8 cellular contexts compared by ENCODE assay signal in the genomic region with DNA sequence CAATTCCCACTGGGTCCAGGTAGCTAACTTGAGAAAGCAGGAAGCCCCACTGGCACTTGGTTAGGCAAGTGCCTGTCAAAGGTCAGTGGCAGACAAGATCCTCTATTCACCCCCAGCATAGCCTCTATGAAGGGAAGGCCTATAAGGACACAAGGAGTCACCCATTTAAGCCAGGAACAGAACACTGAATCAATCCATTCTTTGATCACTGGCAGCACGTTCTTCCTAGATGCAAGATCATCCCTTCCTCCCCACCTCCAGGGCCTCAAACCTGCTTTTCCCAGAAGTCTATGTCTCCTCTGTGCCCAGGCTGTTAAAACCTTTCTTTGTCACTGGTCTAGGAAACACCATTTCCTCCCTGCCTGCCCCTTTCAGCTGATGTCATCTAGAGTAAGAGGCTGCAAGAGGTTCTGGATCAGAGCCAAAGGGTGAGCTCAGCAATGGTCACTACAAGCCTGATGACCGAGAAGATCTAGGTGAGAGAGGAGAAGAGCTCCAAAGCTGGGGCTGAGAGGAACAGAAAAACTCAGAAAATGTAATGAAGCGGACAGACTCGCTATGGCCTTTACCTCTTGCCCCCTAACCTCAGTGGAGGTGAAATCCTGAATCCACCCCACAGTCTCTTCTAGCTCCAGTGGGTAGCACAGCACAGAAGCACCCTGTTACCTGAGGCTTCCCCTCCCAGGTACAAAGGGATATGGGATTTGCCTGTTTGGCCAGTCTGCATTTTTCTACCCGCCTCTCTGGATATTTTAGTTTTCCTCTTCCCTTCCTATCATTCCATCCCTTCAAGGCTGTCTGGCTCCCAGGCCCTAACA. TPM values are rescaled to one million over a fixed set of nuclear protein-coding genes. Genes with fewer than 3 reads are reported as not detected.
DNase-seq lines count a peak whose midpoint lies in the region; ATAC-seq, FAIRE-seq and TF ChIP-seq lines count a peak whose summit lies in the region.

No MANE protein-coding gene starts in this region.

- H3K27ac ChIP-seq in A549 (peak overlapping the region; percentile 98 to 100), skeletal muscle tissue (ENCODE audit: low read depth, low read length) (peak overlapping the region; percentile 46)

- peaks cover 26% of the 10 kb centered on the region for H3K4me1 ChIP-seq in A549
- peaks cover 27 to 39% (median 37%) of the 10 kb centered on the region in 3 donors for H3K4me1 ChIP-seq in skeletal muscle tissue (ENCODE audit: control insufficient read depth in 3 of 3, insufficient read depth in 3 of 3, low read length in 3 of 3)

- no peaks in the 10 kb centered on the region for H3K9me3 ChIP-seq in A549
- H3K9me3 ChIP-seq in skeletal muscle tissue (ENCODE audit: control insufficient read depth in 3 of 3, low read length in 3 of 3) = no peaks in the 10 kb centered on the region

- H3K4me3 ChIP-seq in A549 = peak overlapping the region; percentile 96; the same call in 2 of the 3 replicates
- peak overlapping the region; percentile 30 for H3K4me3 ChIP-seq in astrocyte of the spinal cord (ENCODE audit: low read depth, low read length)
- H3K4me3 ChIP-seq in skeletal muscle tissue (ENCODE audit: low read length in 3 of 3) = peak overlapping the region; percentile 1 to 42 (median 34)

- 80% methylated on average over 5 of the region's 5 CpGs for WGBS in A549 (ENCODE audit: missing lambda C conversion rate)

- peaks cover 32 to 40% (median 34%) of the 10 kb centered on the region in 3 donors for H3K36me3 ChIP-seq in skeletal muscle tissue (ENCODE audit: control insufficient read depth in 3 of 3, insufficient read depth in 3 of 3, low read length in 3 of 3)

- H3K9ac ChIP-seq in skeletal muscle tissue (ENCODE audit: low read depth in 1 of 3, low read length in 3 of 3) = peak overlapping the region; percentile 42 to 62 (median 58)

- TF ChIP-seq EP300 in A549 (IDR thresholded peaks at IDR 0.05) = no peak

- DNase-seq in A549 (ENCODE audit: low read depth in 1 of 2, low spot score in 1 of 2) = peak; percentile 30 to 70
- DNase-seq in GM04503 (ENCODE audit: low read depth) = peak; percentile 86
- DNase-seq in NCI-H748 (lab: John Stamatoyannopoulos, UW; ENCODE audit: unreplicated experiment) = peak; percentile 77
- peak; percentile 96 for DNase-seq in astrocyte of the spinal cord (ENCODE audit: low read depth, low spot score)
- DNase-seq in iris pigment epithelial cell (ENCODE audit: low read depth) = peak; percentile 98
- no peak for DNase-seq in superior temporal gyrus (ENCODE audit: extremely low spot score)

- in situ Hi-C loops in astrocyte of the spinal cord (cut with HindIII; ENCODE audit: low sequenced_read_pairs) = no loop called here

- no peak for TF ChIP-seq POLR2A in A549 (IDR thresholded peaks at IDR 0.05; ENCODE audit: low read length)

- no peak for ATAC-seq in A549
- no peak for ATAC-seq in GM18873 (IDR thresholded peaks at IDR 0.05; ENCODE audit: low FRiP score, unreplicated experiment)

- TF ChIP-seq RAD21 in A549 (conservative IDR thresholded peaks at IDR 0.05 in 1 of 2, IDR thresholded peaks at IDR 0.05 in 1 of 2) = no peak

- no peak for FAIRE-seq in A549 (lab: Jason Lieb, UNC)

- POLR2A ChIA-PET in A549 (lab: Yijun Ruan, JAX) = no interaction called here

- H3K27me3 ChIP-seq in skeletal muscle tissue (ENCODE audit: control insufficient read depth in 3 of 3, insufficient read depth in 3 of 3, low read length in 3 of 3) = no peaks in the 10 kb centered on the region

- CTCF ChIA-PET in A549 (lab: Yijun Ruan, JAX) = interaction anchor here (3.5 kb wide), 1 partner anchor 19 kb away, joined by 21 read pairs; no protein-coding TSS in a partner anchor

- no peak for TF ChIP-seq CTCF in A549 (IDR thresholded peaks at IDR 0.05)
- no peak for TF ChIP-seq CTCF in astrocyte of the spinal cord (IDR thresholded peaks at IDR 0.05; ENCODE audit: low read depth, low read length)

- H3K4me2 ChIP-seq in A549 = peak overlapping the region; percentile 71

TF ChIP-seq in A549, 52 proteins besides CTCF, POLR2A, EP300 and RAD21:
- 0 out of 5 replicates have a peak, but pooled peaks of 1 of the 2 experiments have one; percentile 20 for TF ChIP-seq JUN (IDR thresholded peaks at IDR 0.05)
- TF ChIP-seq RARB (CRISPR knock-in tag; IDR thresholded peaks at IDR 0.05) = no peak
TF ChIP-seq in A549: peak in this region for 1.

RNA-seq across cellular contexts. Expression of gene GTPBP2, which starts 1.8 kb away (rescaled TPM):
- polyA plus RNA-seq in A549 (2011; rRNA removed) = 59.6 and 71.1 TPM in 2 replicates
- 30.1 and 35.5 TPM in 2 replicates for polyA plus RNA-seq in A549 (2012; cell fraction: cytosol; rRNA removed)
- 112 and 131 TPM in 2 replicates for polyA plus RNA-seq in A549 (2012; cell fraction: nucleus; rRNA removed)
- polyA plus RNA-seq in A549 (2017; fragmentation: RNase III; extraction: RNeasy Plus Mini Kit Qiagen cat#74134 plus additional on column Dnase treatment) = 27.0 to 29.3 TPM (median 28.9 TPM) in 3 replicates
- 62.5 and 72.5 TPM in 2 replicates for polyA minus RNA-seq in A549 (2011; rRNA and poly(A)+ RNA removed)
- total RNA-seq in skeletal muscle tissue = 30.8 TPM

RNA-seq across cellular contexts. Expression of gene MAD2L1BP, which starts 8.4 kb away (rescaled TPM):
- polyA plus RNA-seq in A549 (2011; rRNA removed) (26.7 and 32.0 TPM in 2 replicates), A549 (2017; fragmentation: RNase III; extraction: RNeasy Plus Mini Kit Qiagen cat#74134 plus additional on column Dnase treatment) (22.0 to 22.6 TPM (median 22.4 TPM) in 3 replicates)
- polyA plus RNA-seq in A549 (2012; cell fraction: cytosol; rRNA removed) = 28.9 and 33.6 TPM in 2 replicates
- polyA plus RNA-seq in A549 (2012; cell fraction: nucleus; rRNA removed) = 34.1 and 35.2 TPM in 2 replicates
- 29.4 and 37.1 TPM in 2 replicates for polyA minus RNA-seq in A549 (2011; rRNA and poly(A)+ RNA removed)
- 25.1 TPM for total RNA-seq in skeletal muscle tissue

RNA-seq across cellular contexts. Expression of gene RSPH9, which starts 17.6 kb away (rescaled TPM):
- polyA plus RNA-seq in A549 (2011; rRNA removed) (0.18 and 0.37 TPM in 2 replicates), A549 (2017; fragmentation: RNase III; extraction: RNeasy Plus Mini Kit Qiagen cat#74134 plus additional on column Dnase treatment) (0.09 to 0.17 TPM (median 0.14 TPM) in 3 replicates)
- 0.12 and 0.19 TPM in 2 replicates for polyA plus RNA-seq in A549 (2012; cell fraction: cytosol; rRNA removed)
- 0.16 and 0.17 TPM in 2 replicates for polyA plus RNA-seq in A549 (2012; cell fraction: nucleus; rRNA removed)
- 0.33 TPM in 1 of 2 replicates, not detected in the other for polyA minus RNA-seq in A549 (2011; rRNA and poly(A)+ RNA removed)
- total RNA-seq in skeletal muscle tissue = 0.52 TPM

RNA-seq across cellular contexts. Expression of gene POLH, which starts 51.2 kb away (rescaled TPM):
- polyA plus RNA-seq in A549 (2011; rRNA removed) (14.4 and 14.5 TPM in 2 replicates), A549 (2017; fragmentation: RNase III; extraction: RNeasy Plus Mini Kit Qiagen cat#74134 plus additional on column Dnase treatment) (7.0 to 9.7 TPM (median 9.4 TPM) in 3 replicates)
- 3.5 and 4.6 TPM in 2 replicates for polyA plus RNA-seq in A549 (2012; cell fraction: cytosol; rRNA removed)
- polyA plus RNA-seq in A549 (2012; cell fraction: nucleus; rRNA removed) = 3.5 and 3.8 TPM in 2 replicates
- 19.8 and 24.3 TPM in 2 replicates for polyA minus RNA-seq in A549 (2011; rRNA and poly(A)+ RNA removed)
- 9.9 TPM for total RNA-seq in skeletal muscle tissue

RNA-seq across cellular contexts. Expression of gene XPO5, which starts 51.4 kb away (rescaled TPM):
- polyA plus RNA-seq in A549 (2011; rRNA removed) (51.0 and 53.9 TPM in 2 replicates), A549 (2017; fragmentation: RNase III; extraction: RNeasy Plus Mini Kit Qiagen cat#74134 plus additional on column Dnase treatment) (24.7 to 27.7 TPM (median 24.8 TPM) in 3 replicates)
- polyA plus RNA-seq in A549 (2012; cell fraction: cytosol; rRNA removed) = 29.5 and 33.8 TPM in 2 replicates
- 56.7 and 71.8 TPM in 2 replicates for polyA plus RNA-seq in A549 (2012; cell fraction: nucleus; rRNA removed)
- 60.9 and 76.7 TPM in 2 replicates for polyA minus RNA-seq in A549 (2011; rRNA and poly(A)+ RNA removed)
- total RNA-seq in skeletal muscle tissue = 35.0 TPM

Comparison
In these comparisons a context has a peak if more than half of its experiments do, and no peak if none do; other contexts are left out.
1. H3K4me3 ChIP-seq: peak in every context shown above with its lines; median percentile 96 in A549; 34 in skeletal muscle tissue; 30 in astrocyte of the spinal cord.